In the genomic region with DNA sequence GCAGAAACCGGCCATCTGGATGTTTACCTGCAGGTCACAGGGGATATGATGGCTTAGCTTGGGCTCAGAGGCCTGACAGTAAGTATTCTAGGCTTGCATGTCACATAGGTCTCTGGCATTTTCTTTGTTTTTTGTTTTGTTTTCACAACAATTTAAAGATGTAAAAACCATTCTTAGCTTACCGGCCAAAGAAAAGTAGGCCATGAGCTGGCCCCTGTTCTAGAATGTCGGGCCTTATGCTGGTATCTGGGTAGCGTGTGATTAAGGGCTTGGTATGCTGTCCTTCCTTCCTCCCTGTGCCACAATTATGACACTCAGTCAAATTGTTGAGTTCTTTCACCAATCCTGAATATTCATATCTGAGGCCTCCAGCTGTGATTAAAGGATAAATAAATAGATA, we compare ENCODE assay signal across 10 cellular contexts. TPM values are rescaled to one million over a fixed set of nuclear protein-coding genes. Genes with fewer than 3 reads are reported as not detected.
"Had no signal": no experiment of that assay in that cellular context is flagged by ENCODE, and none has a peak within 500 bp of the region (broad histone marks: within the 10 kb centered on the region; RNA-seq: fewer than 3 reads in every experiment).

No MANE protein-coding gene starts in this region.

- H3K4me3 Mint-ChIP-seq: HFFc6 had no signal

- H3K36me3 ChIP-seq: HAP-1 had no signal

- DNase-seq: GOT3, H7, HFFc6, IMR-90 had no signal

- H3K4me1 ChIP-seq: HAP-1 had no signal

- H3K27ac ChIP-seq: HL-60 had no signal

- H3K27ac Mint-ChIP-seq: HFFc6 had no signal

- H3K9me3 ChIP-seq: HAP-1 had no signal

- ATAC-seq: HCT116, K562 had no signal

- H3K4me3 ChIP-seq: HAP-1, K562 had no signal

RNA-seq across cellular contexts. Expression of gene C3orf85, which starts 40.2 kb away (rescaled TPM):
- total RNA-seq: H4, H7, HFFc6, HT1080, IMR-90, K562 had no signal
- polyA plus RNA-seq: IMR-90, K562 had no signal

RNA-seq across cellular contexts. Expression of gene MORC1, which starts 58.8 kb away (rescaled TPM):
- total RNA-seq: H7, HFFc6, IMR-90 had no signal
- polyA plus RNA-seq: IMR-90 had no signal
